29 cellular contexts compared by ENCODE assay signal in the genomic region with DNA sequence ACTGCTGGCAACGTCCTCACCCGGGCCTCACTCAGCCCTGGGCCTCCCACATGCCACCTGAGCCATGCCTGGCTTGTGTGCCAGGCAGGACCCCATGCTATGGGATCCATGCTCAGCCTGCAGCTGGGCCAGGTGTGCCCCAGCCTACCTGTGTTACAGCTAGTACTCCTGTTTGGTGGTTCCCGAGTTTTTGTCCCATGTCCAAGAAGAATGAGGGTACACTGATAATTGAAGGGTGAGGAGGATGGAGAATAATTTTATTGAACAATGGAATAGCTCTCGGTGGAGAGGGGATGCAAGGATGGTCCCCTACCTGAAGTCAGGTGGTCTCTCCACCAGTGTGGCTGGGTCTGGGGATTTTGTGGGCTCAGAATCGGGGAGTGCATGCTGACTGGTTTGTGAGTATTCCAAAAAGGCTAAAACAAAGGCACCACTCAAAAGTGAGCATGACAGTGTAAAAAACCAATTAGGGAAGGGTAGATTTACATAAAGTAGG.
"Had no signal": no experiment of that assay in that cellular context is flagged by ENCODE, and none has a peak within 500 bp of the region (broad histone marks: within the 10 kb centered on the region; RNA-seq: fewer than 3 reads in every experiment).

No MANE protein-coding gene starts in this region.

- H3K4me3 ChIP-seq: colonic mucosa, left ventricle myocardium inferior, lower lobe of right lung, neural progenitor cell, prostate gland, right atrium auricular region, smooth muscle cell, stomach, thyroid gland, vagina had no signal

- H3K79me2 ChIP-seq: parathyroid adenoma had no signal

- H3K4me2 ChIP-seq: neural progenitor cell, smooth muscle cell had no signal

- H2AFZ ChIP-seq: neural progenitor cell, parathyroid adenoma had no signal

- H3K36me3 ChIP-seq: colonic mucosa, left ventricle myocardium inferior, lower lobe of right lung, neural progenitor cell, prostate gland, right atrium auricular region, stomach, thyroid gland, vagina had no signal

- ATAC-seq: left colon; lower lobe of right lung; naive thymus-derived CD4-positive, alpha-beta T cell; sciatic nerve had no signal

- DNase-seq: colonic mucosa; effector CD8-positive, alpha-beta T cell; hypothalamus; immature natural killer cell; islet precursor cell; kidney glomerular epithelial cell; left colon; left ventricle myocardium inferior; lower lobe of right lung; midbrain; naive thymus-derived CD4-positive, alpha-beta T cell; stimulated activated CD4-positive, alpha-beta T cell treated with anti-CD3 and anti-CD28 coated beads, Interleukin-12 subunit alpha, Interleukin-12 subunit beta, amount 100 ng/mL, for 4 hours; stimulated activated CD4-positive, alpha-beta T cell treated with anti-CD3 and anti-CD28 coated beads, Interleukin-1b, Interleukin-23, amount 100 ng/mL, for 48 hours; stimulated activated CD4-positive, alpha-beta T cell treated with anti-CD3 and anti-CD28 coated beads, Interleukin-4, amount 100 ng/mL, for 1 hour; stimulated activated CD8-positive, alpha-beta memory T cell treated with anti-CD3 and anti-CD28 coated beads, Interleukin-4, amount 100 ng/mL, for 48 hours; stimulated activated naive CD4-positive, alpha-beta T cell; stomach; thyroid gland; trophoblast cell had no signal

- H3K9ac ChIP-seq: neural progenitor cell, parathyroid adenoma had no signal

- H3K27ac ChIP-seq: colonic mucosa, left ventricle myocardium inferior, lower lobe of right lung, neural progenitor cell, parathyroid adenoma, prostate gland, right atrium auricular region, stomach, thyroid gland, vagina had no signal

- H3K36me3 Mint-ChIP-seq: neural progenitor cell had no signal

- H3K9me3 ChIP-seq: colonic mucosa, prostate gland, thyroid gland, vagina had no signal

- H3K4me3 Mint-ChIP-seq: dendritic cell treated with granulocyte-macrophage colony-stimulating factor and Interleukin-4, amounts not matched to agents 40 ng/mL and 50 ng/mL, for 4 days; immature natural killer cell; memory B cell; naive thymus-derived CD4-positive, alpha-beta T cell; nephron; neural progenitor cell had no signal

- H3K4me1 Mint-ChIP-seq: neural progenitor cell had no signal

- H3K27ac Mint-ChIP-seq: dendritic cell treated with granulocyte-macrophage colony-stimulating factor and Interleukin-4, amounts not matched to agents 40 ng/mL and 50 ng/mL, for 4 days; immature natural killer cell; memory B cell; naive thymus-derived CD4-positive, alpha-beta T cell; nephron; neural progenitor cell had no signal

- H3K27me3 ChIP-seq: colonic mucosa, neural progenitor cell, right atrium auricular region, stomach, thyroid gland, vagina had no signal

- H3K4me1 ChIP-seq: colonic mucosa, neural progenitor cell, parathyroid adenoma, prostate gland, thyroid gland had no signal

- H3K27me3 Mint-ChIP-seq: memory B cell had no signal
